ENCODE assay signal across 17 cellular contexts in the genomic region with DNA sequence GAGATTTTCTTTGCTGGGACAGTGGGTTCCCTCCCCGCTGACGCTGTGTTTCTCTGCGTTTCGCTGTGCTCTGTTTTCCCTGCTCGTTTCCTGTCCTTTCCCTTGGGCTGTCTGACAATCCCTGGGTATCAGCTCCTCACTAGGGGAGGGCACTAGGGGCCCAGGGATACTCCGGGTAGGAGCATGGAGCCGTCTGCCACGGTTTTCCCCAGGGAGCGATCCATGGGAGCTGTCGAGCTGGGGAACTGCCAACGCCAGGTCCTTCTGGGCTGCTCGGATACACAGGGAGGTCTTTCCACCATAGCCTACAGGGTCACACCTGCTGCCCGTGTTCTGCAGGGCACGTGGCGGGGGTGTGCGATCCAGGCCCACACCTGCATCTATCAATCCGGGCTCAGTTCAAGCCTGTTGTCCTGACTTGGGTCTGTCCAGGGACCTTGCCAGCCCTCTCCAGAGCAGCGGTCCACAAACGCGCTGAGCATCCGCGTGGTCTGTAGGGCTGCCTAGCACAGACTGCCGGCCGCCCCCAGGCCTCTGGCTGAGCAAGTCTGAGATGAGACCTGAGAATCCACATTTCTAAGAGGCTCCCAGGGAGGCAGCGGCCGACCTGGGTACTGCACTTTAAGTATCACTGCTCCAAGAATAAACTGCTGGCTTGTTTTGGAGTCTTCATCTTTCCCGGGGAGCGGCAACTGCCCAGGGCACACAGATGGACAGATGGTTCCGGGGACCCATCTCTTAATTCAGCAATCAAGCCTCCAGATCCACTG.
DNase-seq lines count a peak whose midpoint lies in the region; ATAC-seq and TF ChIP-seq lines count a peak whose summit lies in the region.
"Had no signal": no experiment of that assay in that cellular context is flagged by ENCODE, and none has a peak within 500 bp of the region (broad histone marks: within the 10 kb centered on the region; RNA-seq: fewer than 3 reads in every experiment).

No MANE protein-coding gene starts in this region.

- H3K4me1 ChIP-seq in left ventricle myocardium inferior (peaks cover 2% of the 10 kb centered on the region), aorta (ENCODE audit: control insufficient read depth in 1 of 2, insufficient read depth in 2 of 2, low read length in 2 of 2) (no peaks in the 10 kb centered on the region), suprapubic skin (no peaks in the 10 kb centered on the region)
- H3K4me1 ChIP-seq: breast epithelium had no signal

- no peaks in the 10 kb centered on the region for H3K27me3 ChIP-seq in left ventricle myocardium inferior (ENCODE audit: low read depth)
- no peaks in the 10 kb centered on the region for H3K27me3 ChIP-seq in aorta (ENCODE audit: control insufficient read depth in 1 of 2, insufficient read depth in 2 of 2, low read length in 1 of 2)
- no peaks in the 10 kb centered on the region for H3K27me3 ChIP-seq in suprapubic skin
- H3K27me3 ChIP-seq: adrenal gland, breast epithelium, upper lobe of left lung had no signal

- no peak overlapping the region for H3K4me3 ChIP-seq in left ventricle myocardium inferior
- H3K4me3 ChIP-seq in aorta (ENCODE audit: low read length in 2 of 2), result no peak overlapping the region
- H3K4me3 ChIP-seq in suprapubic skin, result no peak overlapping the region
- H3K4me3 ChIP-seq: adrenal gland, breast epithelium, coronary artery, upper lobe of left lung had no signal

- H3K36me3 ChIP-seq in left ventricle myocardium inferior (peaks cover 7% of the 10 kb centered on the region), aorta (ENCODE audit: control insufficient read depth in 1 of 2, insufficient read depth in 2 of 2, low read length in 1 of 2) (no peaks in the 10 kb centered on the region), suprapubic skin (peaks cover 7% of the 10 kb centered on the region)
- H3K36me3 ChIP-seq: adrenal gland, breast epithelium had no signal

- intact Hi-C loops in Right ventricle myocardium inferior (cut with DNase I) (no loop called here), left ventricle myocardium inferior (cut with micrococcal nuclease) (no loop called here), aorta (cut with DNase I) (no loop called here), left colon (cut with DNase I, micrococcal nuclease) (no loop called here)

- 82 to 85% methylated on average over 29 of the region's 29 CpGs for WGBS in aorta, 2 donors
- WGBS in suprapubic skin, result 87% methylated on average over 12 of the region's 29 CpGs

- H3K9me3 ChIP-seq in left ventricle myocardium inferior (replicated peaks) (no peaks in the 10 kb centered on the region), aorta (ENCODE audit: control insufficient read depth, low read length) (no peaks in the 10 kb centered on the region), suprapubic skin (no peaks in the 10 kb centered on the region)
- H3K9me3 ChIP-seq: adrenal gland, breast epithelium, upper lobe of left lung had no signal

- DNase-seq in Right ventricle myocardium inferior (ENCODE audit: missing footprints), result peak; percentile 57
- no peak for DNase-seq in left ventricle myocardium inferior
- peak; percentile 88 for DNase-seq in NCI-H1092 treated with DMSO at 0.1 percent for 48 hours (lab: John Stamatoyannopoulos, UW)
- DNase-seq in left kidney (ENCODE audit: low read depth, low spot score), result peak; percentile 48
- DNase-seq in aorta, result no peak
- DNase-seq in suprapubic skin (ENCODE audit: low spot score in 2 of 2), result no peak
- DNase-seq in NOMO-1 (lab: John Stamatoyannopoulos, UW; ENCODE audit: unreplicated experiment in 2 of 2), result no peak
- no peak for DNase-seq in left colon
- DNase-seq: activated CD4-positive, alpha-beta T cell treated with anti-CD3 and anti-CD28 coated beads for 1 hour; activated T-cell treated with anti-CD3 and anti-CD28 coated beads, Interleukin-2, amount 50 U/mL, for 24 hours; adrenal gland; NCI-H187 treated with DMSO at 0.1 percent for 48 hours; retina; Right ventricle myocardium superior had no signal

- TF ChIP-seq CTCF in left ventricle myocardium inferior (IDR thresholded peaks at IDR 0.05; ENCODE audit: borderline replicate concordance) (no peak), suprapubic skin (IDR thresholded peaks at IDR 0.05) (no peak)

- ATAC-seq in Right ventricle myocardium inferior, result no peak
- peak; percentile 28 for ATAC-seq in aorta (ENCODE audit: low FRiP score)
- ATAC-seq in left colon, result no peak

- H3K27ac ChIP-seq in left ventricle myocardium inferior (replicated peaks) (no peak overlapping the region), aorta (ENCODE audit: low read depth in 1 of 2, low read length in 2 of 2) (no peak overlapping the region), suprapubic skin (no peak overlapping the region)
- H3K27ac ChIP-seq: adrenal gland, breast epithelium, coronary artery, upper lobe of left lung had no signal

- no peak for TF ChIP-seq EP300 in suprapubic skin (IDR thresholded peaks at IDR 0.05)

- TF ChIP-seq POLR2A in suprapubic skin (IDR thresholded peaks at IDR 0.05), result no peak

Comparison
In these comparisons a context has a peak if more than half of its experiments do, and no peak if none do; other contexts are left out.
1. DNase-seq: peak in Right ventricle myocardium inferior (single experiment), NCI-H1092 treated with DMSO at 0.1 percent for 48 hours (single experiment) and left kidney (single experiment); none in left ventricle myocardium inferior (single experiment), aorta (0 of 2), suprapubic skin (0 of 2), NOMO-1 (0 of 2) and left colon (0 of 2).